In genomic region chr11:67262731-67263675, GRCh38 we compare ENCODE assay signal across 8 cellular contexts. TPM values are rescaled to one million over a fixed set of nuclear protein-coding genes. Genes with fewer than 3 reads are reported as not detected.
DNase-seq lines count a peak whose midpoint lies in the region; ATAC-seq, FAIRE-seq and TF ChIP-seq lines count a peak whose summit lies in the region.

No MANE protein-coding gene starts in this region.

- peaks cover 35 to 58% (median 38%) of the 10 kb centered on the region in 3 donors for H3K4me1 Mint-ChIP-seq in T-cell

- H3K4me3 ChIP-seq in A673 (ENCODE audit: low read depth, low read length, poor library complexity, severe bottlenecking), result no peak overlapping the region
- H3K4me3 ChIP-seq in ascending aorta, result peak overlapping the region in 1 of 2 donors; percentile 21

- peak; percentile 99 for TF ChIP-seq CTCF in A673 (conservative IDR thresholded peaks at IDR 0.05; ENCODE audit: low read depth, low read length)
- peak; percentile 80 to 92 (median 83) for TF ChIP-seq CTCF in ascending aorta (IDR thresholded peaks at IDR 0.05)

- peak; percentile 37 to 39 (median 38) for ATAC-seq in T-cell (replicated peaks in 1 of 4)
- ATAC-seq in left ventricle myocardium superior, result peak; percentile 75
- ATAC-seq in GM18498 (IDR thresholded peaks at IDR 0.05; ENCODE audit: unreplicated experiment), result no peak

- intact Hi-C loops in A673 (cut with micrococcal nuclease; ENCODE audit: unreplicated experiment), result loop anchor here (1.0 to 2.0 kb wide), 2 partner anchors 54 to 120 kb away; no protein-coding TSS in a partner anchor
- intact Hi-C loops in ascending aorta (cut with DNase I), result loop anchor here (1.0 kb wide), 2 partner anchors 40 to 54 kb away; partner anchors contain the start of gene SSH3
- intact Hi-C loops in left ventricle myocardium superior (cut with micrococcal nuclease), result loop anchor here (5.0 kb wide), 1 partner anchor 54 kb away; no protein-coding TSS in a partner anchor

- peaks cover 0 to 4% of the 10 kb centered on the region in 2 donors for H3K27me3 Mint-ChIP-seq in T-cell

- H3K4me1 ChIP-seq in A673 (ENCODE audit: insufficient read depth, low read length, poor library complexity, severe bottlenecking) (peaks cover 30% of the 10 kb centered on the region), ascending aorta (peaks cover 13 to 20% of the 10 kb centered on the region in 2 donors)

- H3K36me3 Mint-ChIP-seq in T-cell, result peaks cover 8% of the 10 kb centered on the region

- no peaks in the 10 kb centered on the region for H3K9me3 ChIP-seq in A673 (ENCODE audit: low read depth, low read length, poor library complexity, severe bottlenecking)
- no peaks in the 10 kb centered on the region for H3K9me3 ChIP-seq in ascending aorta

- BruUV-seq in A673 (replicated peaks; lab: Mats Ljungman, UMichigan), result no TSS peak

- DNase-seq in A673 (ENCODE audit: low spot score) (peak; percentile 90), GM18507 (ENCODE audit: extremely low spot score, insufficient read length, low read depth) (peak; percentile 75), NCI-H146 treated with DMSO at 0.1 percent for 48 hours (lab: John Stamatoyannopoulos, UW; ENCODE audit: unreplicated experiment) (peak; percentile 82), T-cell (peak in 32 of 34 experiments; percentile 44 to 79 (median 62)), ascending aorta (ENCODE audit: low spot score in 2 of 2) (peak; percentile 44 to 92), left ventricle myocardium superior (peak; percentile 87), retina (peak; percentile 82)

- peak overlapping the region; percentile 64 to 65 for H3K27ac Mint-ChIP-seq in T-cell

- H3K36me3 ChIP-seq in A673 (ENCODE audit: insufficient read depth, low read length, poor library complexity, severe bottlenecking), result peaks cover 4% of the 10 kb centered on the region
- no peaks in the 10 kb centered on the region for H3K36me3 ChIP-seq in ascending aorta

- H3K27me3 ChIP-seq in A673 (replicated peaks; ENCODE audit: insufficient read depth, low read depth, low read length, poor library complexity), result no peaks in the 10 kb centered on the region
- H3K27me3 ChIP-seq in ascending aorta, result no peaks in the 10 kb centered on the region

- CTCF ChIA-PET in A673 (lab: Charles Lee), result interaction anchor here (0.6 to 3.2 kb wide), 7 partner anchors 7 to 146 kb away, joined by 5 to 76 read pairs (median 8); no protein-coding TSS in a partner anchor
- CTCF ChIA-PET in T-cell (lab: Charles Lee), result interaction anchor here (0.6 to 4.2 kb wide), 11 partner anchors 8 to 305 kb away, joined by 3 to 20 read pairs (median 4); partner anchors contain the start of genes PC (in 1 of the 2) and POLD4 (in 1 of the 2)

- POLR2A ChIA-PET in A673 (lab: Charles Lee; ENCODE audit: low non-redundant PET) (interaction anchor here (0.6 kb wide), 2 partner anchors 20 to 1290 kb away, joined by 3 to 4 read pairs; no protein-coding TSS in a partner anchor), T-cell (lab: Charles Lee) (interaction anchor here (0.6 to 0.9 kb wide), 2 partner anchors 28 to 60 kb away, joined by 6 to 7 read pairs; no protein-coding TSS in a partner anchor)

- no peaks in the 10 kb centered on the region for H3K9me3 Mint-ChIP-seq in T-cell

- peak; percentile 95 for FAIRE-seq in GM18507 (lab: Jason Lieb, UNC)

- H3K4me3 Mint-ChIP-seq in T-cell, result peak overlapping the region; percentile 52 to 67 (median 53)

- H3K27ac ChIP-seq in A673 (ENCODE audit: low read depth, low read length, poor library complexity, severe bottlenecking) (no peak overlapping the region), ascending aorta (peak overlapping the region; percentile 27 to 39)

RNA-seq across cellular contexts. Expression of gene GRK2, which starts 3.3 kb away (rescaled TPM):
- total RNA-seq in A673 (2021), result 88.6 and 92.6 TPM in 2 replicates
- 100 to 1,000 TPM; 267 to 394 (median 382) TPM for total RNA-seq in T-cell
- 65.3 TPM for total RNA-seq in ascending aorta
- 56.8 TPM for total RNA-seq in left ventricle myocardium superior

RNA-seq across cellular contexts. Expression of gene ANKRD13D, which starts 26.1 kb away (rescaled TPM):
- total RNA-seq in A673 (2021) (94.2 and 101 TPM in 2 replicates), T-cell (100 to 1,000 TPM; 150 to 249 (median 237) TPM), ascending aorta (54.7 TPM), left ventricle myocardium superior (13.1 TPM)

RNA-seq across cellular contexts. Expression of gene SSH3, which starts 40.3 kb away (rescaled TPM):
- total RNA-seq in A673 (2021) (5.5 and 7.8 TPM in 2 replicates), T-cell (10 to 100 TPM; 11.5 to 30.9 (median 26.7) TPM), ascending aorta (30.9 TPM), left ventricle myocardium superior (18.7 TPM)
